ENCODE assay signal across 1 cellular context in the genomic region with DNA sequence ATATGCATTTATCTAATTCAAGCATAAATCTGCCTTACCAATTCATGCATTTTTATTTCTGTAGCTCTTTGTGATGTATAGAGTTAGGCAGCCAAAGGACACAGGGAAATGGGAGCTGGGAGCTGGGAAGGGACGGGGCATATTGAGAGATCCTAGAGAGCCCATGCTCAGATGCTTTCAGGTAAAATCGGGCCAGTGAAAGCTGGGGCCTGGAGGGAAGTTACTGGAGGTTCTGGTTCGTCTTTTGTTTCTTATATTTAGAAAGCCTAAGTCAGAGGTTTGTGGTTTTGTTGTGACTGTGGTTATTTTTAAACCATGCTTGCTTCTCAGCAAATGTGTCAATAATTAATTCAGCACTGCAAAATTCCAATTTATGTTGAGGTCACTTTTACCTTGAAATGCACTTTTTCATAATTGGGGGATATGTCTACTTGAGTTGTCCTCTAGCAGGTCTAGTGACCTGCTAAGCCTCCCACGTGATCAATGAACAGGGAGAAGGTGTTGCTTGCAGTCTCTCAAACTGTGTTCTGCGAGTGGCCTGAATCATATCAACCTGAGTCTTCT.
TF ChIP-seq lines count a peak whose summit lies in the region.

No MANE protein-coding gene starts in this region.

TF ChIP-seq in endothelial cell of umbilical vein, 7 proteins besides CTCF, POLR2A, EP300 and RAD21:
- TF ChIP-seq JUN (IDR thresholded peaks at IDR 0.05; ENCODE audit: borderline replicate concordance, insufficient read depth, insufficient read length, low read depth) (no peak), EZH2 (IDR thresholded peaks at IDR 0.05; ENCODE audit: borderline replicate concordance, low read depth, low read length, severe bottlenecking) (no peak), MYC (IDR thresholded peaks at IDR 0.05; ENCODE audit: low read depth, low read length) (no peak)
